19 cellular contexts compared by ENCODE assay signal in genomic region chr15:63396546-63396939, GRCh38. TPM values are rescaled to one million over a fixed set of nuclear protein-coding genes. Genes with fewer than 3 reads are reported as not detected.
DNase-seq lines count a peak whose midpoint lies in the region; ATAC-seq, FAIRE-seq and TF ChIP-seq lines count a peak whose summit lies in the region.
"Had no signal": no experiment of that assay in that cellular context is flagged by ENCODE, and none has a peak within 500 bp of the region (broad histone marks: within the 10 kb centered on the region; RNA-seq: fewer than 3 reads in every experiment).

No MANE protein-coding gene starts in this region.

- intact Hi-C loops in K562 (cut with micrococcal nuclease) (no loop called here), mucosa of descending colon (cut with DNase I, micrococcal nuclease) (no loop called here)

- peak overlapping the region; percentile 86 for H3K27ac ChIP-seq in K562 (ENCODE audit: extremely low read depth, low read depth, low read length)
- no peak overlapping the region for H3K27ac ChIP-seq in Karpas-422 (ENCODE audit: low read length)
- H3K27ac ChIP-seq: gastroesophageal sphincter had no signal

- H3K36me3 ChIP-seq in K562 (ENCODE audit: control insufficient read depth, insufficient read depth, low read length) (no peaks in the 10 kb centered on the region), mucosa of descending colon (ENCODE audit: low read depth) (no peaks in the 10 kb centered on the region), Karpas-422 (ENCODE audit: insufficient read depth, low read length) (no peaks in the 10 kb centered on the region)
- H3K36me3 ChIP-seq: gastroesophageal sphincter had no signal

- peak overlapping the region; percentile 51 for H3K4me2 ChIP-seq in K562 (ENCODE audit: insufficient read depth, low read length)
- H3K4me2 ChIP-seq in Karpas-422 (ENCODE audit: low read depth, low read length, poor library complexity, severe bottlenecking), result no peak overlapping the region

- no peak for TF ChIP-seq POLR2A in K562 (conservative IDR thresholded peaks at IDR 0.05)
- TF ChIP-seq POLR2A in GM12892 (IDR thresholded peaks at IDR 0.05; ENCODE audit: low read depth, low read length), result no peak

- peak in 1 of 2 experiments; percentile 49; a peak in 2 of 4 replicates for TF ChIP-seq RAD21 in K562 (CRISPR knock-in tag; conservative IDR thresholded peaks at IDR 0.05 in 1 of 2, IDR thresholded peaks at IDR 0.05 in 1 of 2)

- TF ChIP-seq CTCF in K562 (IDR thresholded peaks at IDR 0.05 in 2 of 3, conservative IDR thresholded peaks at IDR 0.05 in 1 of 3; ENCODE audit: insufficient read depth in 2 of 3, low read depth in 1 of 3, low read length in 3 of 3) (peak in 1 of 3 experiments; percentile 45; a peak in 1 of 6 replicates), mucosa of descending colon (IDR thresholded peaks at IDR 0.05) (no peak)

- CTCF ChIA-PET in K562 (lab: Yijun Ruan, JAX; ENCODE audit: low intra/inter-chr PET ratio), result no interaction called here

- H3K79me2 ChIP-seq in K562 (ENCODE audit: control insufficient read depth, insufficient read depth, low read length) (no peaks in the 10 kb centered on the region), Karpas-422 (ENCODE audit: low read length) (no peaks in the 10 kb centered on the region)

- TF ChIP-seq EP300 in K562 (IDR thresholded peaks at IDR 0.05; ENCODE audit: low read length), result no peak; the same call in 1 of the 2 replicates

- H3K9ac ChIP-seq in K562 (ENCODE audit: insufficient read depth in 1 of 2, low read depth in 2 of 2, low read length in 2 of 2), result peak overlapping the region in 1 of 2 experiments; percentile 51; a peak in 3 of 4 replicates
- H3K9ac ChIP-seq in Karpas-422 (ENCODE audit: low read length), result no peak overlapping the region

- H3K4me1 ChIP-seq in K562 (replicated peaks in 1 of 2; ENCODE audit: control insufficient read depth in 2 of 2, insufficient read depth in 2 of 2, low read length in 2 of 2) (peaks cover 8 to 61% of the 10 kb centered on the region in 2 experiments), mucosa of descending colon (ENCODE audit: low read depth) (peaks cover 27% of the 10 kb centered on the region), Karpas-422 (ENCODE audit: low read length) (no peaks in the 10 kb centered on the region)

- H4K20me1 ChIP-seq in K562 (replicated peaks; ENCODE audit: control insufficient read depth, insufficient read depth, low read length) (no peaks in the 10 kb centered on the region), Karpas-422 (ENCODE audit: insufficient read depth, low read depth, low read length) (no peaks in the 10 kb centered on the region)

- no peaks in the 10 kb centered on the region for H3K9me2 ChIP-seq in Karpas-422 (replicated peaks; ENCODE audit: insufficient read depth, low read length)

- H3K4me3 ChIP-seq in K562 (no peak overlapping the region), mucosa of descending colon (no peak overlapping the region), Karpas-422 (ENCODE audit: low read length) (no peak overlapping the region)
- H3K4me3 ChIP-seq: gastroesophageal sphincter had no signal

- H2AFZ ChIP-seq in K562 (ENCODE audit: low read depth, low read length) (peak overlapping the region; percentile 89), Karpas-422 (ENCODE audit: low read length) (no peak overlapping the region)

- peak; percentile 80 for ATAC-seq in K562
- ATAC-seq in mucosa of descending colon, result peak; percentile 96
- ATAC-seq in GM18867 (IDR thresholded peaks at IDR 0.05; ENCODE audit: unreplicated experiment), result no peak
- ATAC-seq: gastroesophageal sphincter, Right ventricle myocardium inferior had no signal

- no peaks in the 10 kb centered on the region for H3K9me1 ChIP-seq in K562 (ENCODE audit: control insufficient read depth, insufficient read depth, low read length)

- POLR2A ChIA-PET in K562 (lab: Yijun Ruan, JAX), result interaction anchor here (0.6 to 1.4 kb wide), 7 partner anchors 12 to 407 kb away, joined by 3 to 4 read pairs (median 3); no protein-coding TSS in a partner anchor

- FAIRE-seq in K562 (lab: Jason Lieb, UNC), result no peak
- FAIRE-seq in GM12892 (lab: Jason Lieb, UNC), result no peak
- FAIRE-seq: urothelium cell line had no signal

- no peaks in the 10 kb centered on the region for H3K27me3 ChIP-seq in K562 (ENCODE audit: control insufficient read depth in 2 of 2, insufficient read depth in 2 of 2, low read length in 2 of 2)
- no peaks in the 10 kb centered on the region for H3K27me3 ChIP-seq in Karpas-422 (ENCODE audit: low read length)
- H3K27me3 ChIP-seq: gastroesophageal sphincter had no signal

- no TSS peak for BruUV-seq in K562 (replicated peaks; lab: Mats Ljungman, UMichigan)

- in situ Hi-C loops in K562 (cut with MboI), result no loop called here

- 2% methylated on average over 3 of the region's 3 CpGs for WGBS in K562 (ENCODE audit: insufficient coverage, low coverage, missing lambda C conversion rate)

- peak; percentile 70 for DNase-seq in ELF-1 (ENCODE audit: low read depth, low spot score)
- DNase-seq in NCI-H187 treated with DMSO at 0.1 percent for 48 hours (lab: John Stamatoyannopoulos, UW), result peak; percentile 3
- peak; percentile 60 to 72 (median 62) for DNase-seq in K562 (ENCODE audit: extremely low read depth in 1 of 4, low spot score in 3 of 4)
- DNase-seq in mucosa of descending colon, result peak in 1 of 3 donors; percentile 56
- DNase-seq in superior temporal gyrus (ENCODE audit: extremely low spot score), result no peak
- DNase-seq in GM12892 (ENCODE audit: insufficient read length), result no peak
- DNase-seq in Karpas-422, result no peak
- DNase-seq: activated CD4-positive, alpha-beta T cell treated with anti-CD3 and anti-CD28 coated beads for 48 hours; activated T-cell treated with anti-CD3 and anti-CD28 coated beads for 4 hours; cerebellar nuclear complex; DMS79; NCI-H1436; NCI-H748 treated with DMSO at 0.1 percent for 48 hours; occipital lobe; stimulated activated naive CD4-positive, alpha-beta T cell had no signal

- H3K9me3 ChIP-seq in K562 (replicated peaks; ENCODE audit: control insufficient read depth, insufficient read depth, low read depth, low read length), result no peaks in the 10 kb centered on the region
- no peaks in the 10 kb centered on the region for H3K9me3 ChIP-seq in mucosa of descending colon
- H3K9me3 ChIP-seq in Karpas-422 (ENCODE audit: low read length), result no peaks in the 10 kb centered on the region
- H3K9me3 ChIP-seq: gastroesophageal sphincter had no signal

TF ChIP-seq in K562, 482 proteins besides CTCF, POLR2A, EP300 and RAD21 (continues in another document):
- TF ChIP-seq ETS1 (conservative IDR thresholded peaks at IDR 0.05; ENCODE audit: control insufficient read depth, low read depth, low read length) (no peak), HINFP (tag; conservative IDR thresholded peaks at IDR 0.05; ENCODE audit: low read depth) (0 out of 2 replicates have a peak, but pooled peaks have one; percentile 42), TRIM24 (IDR thresholded peaks at IDR 0.05) (0 out of 4 replicates have a peak, but pooled peaks of 1 of the 2 experiments have one; percentile 35), SMARCC2 (IDR thresholded peaks at IDR 0.05; ENCODE audit: low read depth) (no peak), PRPF4 (IDR thresholded peaks at IDR 0.05; ENCODE audit: insufficient read depth, low read depth, low read length, poor library complexity, severe bottlenecking) (no peak), ETV5 (CRISPR knock-in tag; IDR thresholded peaks at IDR 0.05; ENCODE audit: low read depth) (no peak)

RNA-seq across cellular contexts. Expression of gene CA12, which starts 14.9 kb away (rescaled TPM):
- total RNA-seq in K562 (2011; cell fraction: chromatin; rRNA removed; ENCODE audit: low replicate concordance), result 0.25 and 0.33 TPM in 2 replicates
- total RNA-seq in K562 (2011; cell fraction: nucleolus; rRNA removed), result not detected in 2 replicates
- not detected in 2 replicates for total RNA-seq in K562 (2011; cell fraction: nucleoplasm; rRNA removed)
- total RNA-seq in K562 (2014; rRNA removed), result 0.16 and 0.18 TPM in 2 replicates
- 0.07 and 0.13 TPM in 2 replicates for total RNA-seq in K562 (2014; rRNA removed; fragmentation: Illumina TruSeq; extraction: Trizol)
- 0.22 and 0.23 TPM in 2 replicates for total RNA-seq in K562 (2015; rRNA removed; fragmentation: Illumina TruSeq; extraction: Trizol)
- 0.07 and 0.09 TPM in 2 replicates for total RNA-seq in K562 (2021)
- 0.01 and 0.05 TPM in 2 replicates for polyA plus RNA-seq in K562 (2011; rRNA removed)
- polyA plus RNA-seq in K562 (2011; cell fraction: cytosol; rRNA removed), result 0.09 TPM in 1 of 2 replicates, not detected in the other
- polyA plus RNA-seq in K562 (2011; cell fraction: nucleus; rRNA removed), result 0.11 and 0.42 TPM in 2 replicates
- polyA plus RNA-seq in K562 (2012), result 0.72 and 5.0 TPM in 2 replicates
- 0.19 and 0.47 TPM in 2 replicates for polyA plus RNA-seq in K562 (2014; fragmentation: Illumina TruSeq; extraction: Trizol)
- polyA plus RNA-seq in K562 (2014; fragmentation: Nextera tagmentation; extraction: Ambion mirVana), result under 1 TPM in 1 of 2 experiments, not detected in 1; 0.11 TPM
- polyA plus RNA-seq in K562 (2014; rRNA removed), result 0.78 and 0.89 TPM in 2 replicates
- 0.04 and 0.12 TPM in 2 replicates for polyA minus RNA-seq in K562 (2011; rRNA and poly(A)+ RNA removed)
- polyA minus RNA-seq in K562 (2011; cell fraction: cytosol; rRNA and poly(A)+ RNA removed), result not detected in 2 replicates
- 0.11 TPM in 1 of 2 replicates, not detected in the other for polyA minus RNA-seq in K562 (2011; cell fraction: nucleus; rRNA and poly(A)+ RNA removed)
- total RNA-seq in mucosa of descending colon, result 100 to 1,000 TPM; 141 to 645 (median 213) TPM
- polyA plus RNA-seq in GM12892 (2012; ENCODE audit: missing spikeins), result not detected
- total RNA-seq in Karpas-422 (2014; rRNA removed; shearing (Covaris generic); ENCODE audit: low replicate concordance), result not detected in 2 replicates

Comparison
In these comparisons a context has a peak if more than half of its experiments do, and no peak if none do; other contexts are left out.
1. DNase-seq: peak in ELF-1 (single experiment), NCI-H187 treated with DMSO at 0.1 percent for 48 hours (single experiment) and K562 (4 of 4); none in superior temporal gyrus (single experiment), GM12892 (single experiment) and Karpas-422 (single experiment).
2. RNA of gene CA12, which starts 14.9 kb away (total RNA-seq): 141 to 645 TPM in mucosa of descending colon; 0.07 to 0.33 TPM in K562 and not detected in Karpas-422; every median in the first group is over 100 times any median in the second.